Comparison of ENCODE assay signal across 3 cellular contexts in the genomic region with DNA sequence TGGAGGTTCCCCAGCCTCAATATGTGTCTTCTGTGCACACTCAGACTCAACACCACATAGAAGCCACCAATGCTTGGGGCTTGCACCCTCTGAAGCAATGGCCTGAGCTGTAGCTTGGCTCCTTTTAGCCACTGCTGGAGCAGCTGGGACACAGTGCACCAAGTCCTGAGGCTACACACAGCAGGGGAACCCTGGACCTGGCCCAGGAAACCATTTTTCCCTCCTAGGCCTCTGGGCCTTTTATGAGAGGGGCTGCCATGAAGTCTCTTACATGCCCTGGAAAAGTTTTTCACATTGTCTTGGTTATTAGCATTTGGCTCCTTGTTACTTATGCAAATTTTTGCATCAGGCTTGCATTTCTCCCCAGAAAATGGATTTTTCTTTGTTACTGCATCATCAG.
"Had no signal": no experiment of that assay in that cellular context is flagged by ENCODE, and none has a peak within 500 bp of the region (broad histone marks: within the 10 kb centered on the region; RNA-seq: fewer than 3 reads in every experiment).

No MANE protein-coding gene starts in this region.

- ATAC-seq: GM12878 had no signal

- DNase-seq: GDM1, GF-D8 had no signal

- H3K4me3 ChIP-seq: GM12878 had no signal
